30 cellular contexts compared by ENCODE assay signal in genomic region chr10:100661546-100661945, GRCh38.
"Had no signal": no experiment of that assay in that cellular context is flagged by ENCODE, and none has a peak within 500 bp of the region (broad histone marks: within the 10 kb centered on the region; RNA-seq: fewer than 3 reads in every experiment).

No MANE protein-coding gene starts in this region.

- H3K36me3 ChIP-seq: left ventricle myocardium inferior, neural progenitor cell, neutrophil, ovary, right atrium auricular region, right lobe of liver, thyroid gland, transverse colon, upper lobe of right lung had no signal

- H3K4me3 Mint-ChIP-seq: immature natural killer cell; mesothelial cell of epicardium; naive B cell; natural killer cell; nephron progenitor cell; neural progenitor cell; stimulated activated memory B cell treated with anti-CD40 and anti-IgM and Interleukin-4, amounts not matched to agents 10 μg/mL and 1 μg/mL and 100 μg/mL, for 72 hours; stimulated activated naive CD8-positive, alpha-beta T cell treated with anti-CD3 and anti-CD28 coated beads, Interleukin-15, amount 100 ng/mL, for 72 hours had no signal

- H3K27ac Mint-ChIP-seq: immature natural killer cell; mesothelial cell of epicardium; naive B cell; natural killer cell; nephron progenitor cell; neural progenitor cell; progenitor cell of endocrine pancreas; stimulated activated memory B cell treated with anti-CD40 and anti-IgM and Interleukin-4, amounts not matched to agents 10 μg/mL and 1 μg/mL and 100 μg/mL, for 72 hours; stimulated activated naive CD8-positive, alpha-beta T cell treated with anti-CD3 and anti-CD28 coated beads, Interleukin-15, amount 100 ng/mL, for 72 hours had no signal

- H3K9me3 ChIP-seq: left ventricle myocardium inferior, neutrophil, ovary, right atrium auricular region, right lobe of liver, thyroid gland, transverse colon, upper lobe of right lung had no signal

- H3K9ac ChIP-seq: neural progenitor cell had no signal

- ATAC-seq: natural killer cell; right lobe of liver; stimulated activated memory B cell treated with anti-CD40 and anti-IgM and Interleukin-4, amounts not matched to agents 10 μg/mL and 1 μg/mL and 100 μg/mL, for 72 hours; stimulated activated naive CD8-positive, alpha-beta T cell treated with anti-CD3 and anti-CD28 coated beads, Interleukin-15, amount 100 ng/mL, for 72 hours; upper lobe of right lung had no signal

- H3K27me3 ChIP-seq: ovary had no signal

- H3K4me3 ChIP-seq: hepatocyte, left ventricle myocardium inferior, lung, neural progenitor cell, ovary, right atrium auricular region, right lobe of liver, smooth muscle cell, thyroid gland, transverse colon, upper lobe of right lung had no signal

- H3K79me2 ChIP-seq: hepatocyte had no signal

- H3K9me3 Mint-ChIP-seq: mesothelial cell of epicardium; natural killer cell; nephron progenitor cell; stimulated activated memory B cell treated with anti-CD40 and anti-IgM and Interleukin-4, amounts not matched to agents 10 μg/mL and 1 μg/mL and 100 μg/mL, for 72 hours; stimulated activated naive CD8-positive, alpha-beta T cell treated with anti-CD3 and anti-CD28 coated beads, Interleukin-15, amount 100 ng/mL, for 72 hours had no signal

- H3K4me1 ChIP-seq: left ventricle myocardium inferior, right lobe of liver, thyroid gland, upper lobe of right lung had no signal

- H3K36me3 Mint-ChIP-seq: naive B cell; natural killer cell; neural progenitor cell; stimulated activated memory B cell treated with anti-CD40 and anti-IgM and Interleukin-4, amounts not matched to agents 10 μg/mL and 1 μg/mL and 100 μg/mL, for 72 hours had no signal

- DNase-seq: immature natural killer cell; kidney; left colon; left ventricle myocardium inferior; mesendoderm; naive B cell; natural killer cell; occipital lobe; ovary; right lobe of liver; stimulated activated CD4-positive, alpha-beta T cell treated with anti-CD3 and anti-CD28 coated beads, Interleukin-1b, Interleukin-23, amount 100 ng/mL, for 48 hours; stimulated activated CD4-positive, alpha-beta T cell treated with anti-CD3 and anti-CD28 coated beads, Interleukin-2, amount 100 ng/mL, for 48 hours; stimulated activated CD4-positive, alpha-beta T cell treated with anti-CD3 and anti-CD28 coated beads, Interleukin-4, amount 100 ng/mL, for 4 hours; stimulated activated CD8-positive, alpha-beta memory T cell treated with anti-CD3 and anti-CD28 coated beads, Interleukin-4, amount 100 ng/mL, for 48 hours; stimulated activated naive CD4-positive, alpha-beta T cell treated with Interleukin-2 at 50 U/mL for 16 hours; stimulated activated naive CD8-positive, alpha-beta T cell treated with anti-CD3 and anti-CD28 coated beads, Interleukin-15, amount 100 ng/mL, for 72 hours; substantia nigra; thyroid gland; transverse colon; upper lobe of right lung had no signal

- H3K27ac ChIP-seq: hepatocyte, left ventricle myocardium inferior, neural progenitor cell, neutrophil, ovary, right atrium auricular region, right lobe of liver, thyroid gland, transverse colon, upper lobe of right lung had no signal

- H3K4me1 Mint-ChIP-seq: mesothelial cell of epicardium; natural killer cell; stimulated activated memory B cell treated with anti-CD40 and anti-IgM and Interleukin-4, amounts not matched to agents 10 μg/mL and 1 μg/mL and 100 μg/mL, for 72 hours; stimulated activated naive CD8-positive, alpha-beta T cell treated with anti-CD3 and anti-CD28 coated beads, Interleukin-15, amount 100 ng/mL, for 72 hours had no signal

- H3K4me2 ChIP-seq: hepatocyte, neural progenitor cell, smooth muscle cell had no signal

- H2AFZ ChIP-seq: hepatocyte, neural progenitor cell had no signal
